ENCODE assay signal across 28 cellular contexts in genomic region chr5:33260098-33260497, GRCh38.
"Had no signal": no experiment of that assay in that cellular context is flagged by ENCODE, and none has a peak within 500 bp of the region (broad histone marks: within the 10 kb centered on the region; RNA-seq: fewer than 3 reads in every experiment).

No MANE protein-coding gene starts in this region.

- H3K36me3 ChIP-seq: gastroesophageal sphincter, heart right ventricle, lower lobe of right lung, right lobe of liver, transverse colon, uterus had no signal

- H3K27ac ChIP-seq: gastroesophageal sphincter, heart right ventricle, lower lobe of right lung, parathyroid adenoma, right lobe of liver, transverse colon, uterus had no signal

- H3K4me1 ChIP-seq: gastroesophageal sphincter, lower lobe of right lung, parathyroid adenoma, right lobe of liver, transverse colon, uterus had no signal

- DNase-seq: activated CD4-positive, alpha-beta memory T cell treated with anti-CD3 and anti-CD28 coated beads for 36 hours; activated CD4-positive, alpha-beta T cell treated with anti-CD3 and anti-CD28 coated beads for 48 hours; activated CD4-positive, CD25-positive, alpha-beta regulatory T cell; activated gamma-delta T cell; activated naive CD4-positive, alpha-beta T cell treated with anti-CD3 and anti-CD28 coated beads, Interleukin-2, amount 50 U/mL, for 16 hours; activated naive CD8-positive, alpha-beta T cell treated with anti-CD3 and anti-CD28 coated beads, Interleukin-2, amount 50 U/mL, for 24 hours; activated T-cell treated with anti-CD3 and anti-CD28 coated beads, Interleukin-2, amount 50 U/mL, for 72 hours; caudate nucleus; dermis blood vessel endothelial cell; effector memory CD4-positive, alpha-beta T cell; heart right ventricle; kidney; lower lobe of right lung; mesendoderm; mucosa of descending colon; nephron progenitor cell; right lobe of liver; stimulated activated CD4-positive, alpha-beta T cell treated with anti-CD3 and anti-CD28 coated beads, Interleukin-2, amount 100 ng/mL, for 48 hours; stimulated activated CD8-positive, alpha-beta memory T cell treated with anti-CD3 and anti-CD28 coated beads, Interleukin-4, amount 100 ng/mL, for 48 hours; stimulated activated naive B cell treated with anti-CD40 and anti-IgM and Interleukin-4, amounts not matched to agents 10 μg/mL and 1 μg/mL and 100 μg/mL, for 72 hours; T1000; transverse colon; uterus had no signal

- H3K9ac ChIP-seq: parathyroid adenoma had no signal

- H2AFZ ChIP-seq: parathyroid adenoma had no signal

- H3K27me3 Mint-ChIP-seq: activated CD4-positive, alpha-beta memory T cell treated with anti-CD3 and anti-CD28 coated beads for 36 hours; activated naive CD8-positive, alpha-beta T cell treated with anti-CD3 and anti-CD28 coated beads, Interleukin-2, amount 50 U/mL, for 24 hours had no signal

- H3K4me2 ChIP-seq: smooth muscle cell had no signal

- H3K27me3 ChIP-seq: gastroesophageal sphincter, heart right ventricle, right lobe of liver, transverse colon, uterus had no signal

- H3K27ac Mint-ChIP-seq: activated CD4-positive, alpha-beta memory T cell treated with anti-CD3 and anti-CD28 coated beads for 36 hours; activated naive CD8-positive, alpha-beta T cell treated with anti-CD3 and anti-CD28 coated beads, Interleukin-2, amount 50 U/mL, for 24 hours; activated T-cell treated with anti-CD3 and anti-CD28 coated beads, Interleukin-2, amount 50 U/mL, for 72 hours; brain; nephron progenitor cell; stimulated activated naive B cell treated with anti-CD40 and anti-IgM and Interleukin-4, amounts not matched to agents 10 μg/mL and 1 μg/mL and 100 μg/mL, for 72 hours; T-helper 1 cell treated with Interleukin-12 subunit alpha and Interleukin-12 subunit beta and Interleukin-4 antibody, amounts not matched to agents 30 μg/mL and 1 μg/mL, for 36 hours had no signal

- H3K4me1 Mint-ChIP-seq: activated naive CD8-positive, alpha-beta T cell treated with anti-CD3 and anti-CD28 coated beads, Interleukin-2, amount 50 U/mL, for 24 hours; nephron progenitor cell; stimulated activated naive B cell treated with anti-CD40 and anti-IgM and Interleukin-4, amounts not matched to agents 10 μg/mL and 1 μg/mL and 100 μg/mL, for 72 hours had no signal

- H3K36me3 Mint-ChIP-seq: activated CD4-positive, alpha-beta memory T cell treated with anti-CD3 and anti-CD28 coated beads for 36 hours; brain had no signal

- H3K9me3 ChIP-seq: mucosa of descending colon, transverse colon had no signal

- H3K79me2 ChIP-seq: parathyroid adenoma had no signal

- H3K4me3 ChIP-seq: gastroesophageal sphincter, heart right ventricle, lower lobe of right lung, mucosa of descending colon, right lobe of liver, smooth muscle cell, transverse colon, uterus had no signal

- H3K4me3 Mint-ChIP-seq: activated CD4-positive, alpha-beta memory T cell treated with anti-CD3 and anti-CD28 coated beads for 36 hours; activated naive CD8-positive, alpha-beta T cell treated with anti-CD3 and anti-CD28 coated beads, Interleukin-2, amount 50 U/mL, for 24 hours; activated T-cell treated with anti-CD3 and anti-CD28 coated beads, Interleukin-2, amount 50 U/mL, for 72 hours; brain; nephron progenitor cell; stimulated activated naive B cell treated with anti-CD40 and anti-IgM and Interleukin-4, amounts not matched to agents 10 μg/mL and 1 μg/mL and 100 μg/mL, for 72 hours; T-helper 1 cell treated with Interleukin-12 subunit alpha and Interleukin-12 subunit beta and Interleukin-4 antibody, amounts not matched to agents 30 μg/mL and 1 μg/mL, for 36 hours had no signal
